Comparison of ENCODE assay signal across 28 cellular contexts in genomic region chr11:33525789-33526188, GRCh38.
"Had no signal": no experiment of that assay in that cellular context is flagged by ENCODE, and none has a peak within 500 bp of the region (broad histone marks: within the 10 kb centered on the region; RNA-seq: fewer than 3 reads in every experiment).

No MANE protein-coding gene starts in this region.

- H3K27me3 Mint-ChIP-seq: progenitor cell of endocrine pancreas had no signal

- H3K4me1 ChIP-seq: esophagus squamous epithelium, heart right ventricle, sigmoid colon, stomach, thyroid gland, upper lobe of left lung had no signal

- H3K4me3 Mint-ChIP-seq: activated naive CD8-positive, alpha-beta T cell; mesothelial cell of epicardium; naive thymus-derived CD4-positive, alpha-beta T cell; stimulated activated naive B cell treated with anti-CD40 and anti-IgM and Interleukin-4, amounts not matched to agents 10 μg/mL and 1 μg/mL and 100 μg/mL, for 72 hours; T-helper 2 cell treated with Interferon-gamma antibody and Interleukin-4, amounts not matched to agents 5 μg/mL and 100 μg/mL, for 36 hours had no signal

- H3K4me1 Mint-ChIP-seq: mesothelial cell of epicardium; naive thymus-derived CD4-positive, alpha-beta T cell; stimulated activated naive B cell treated with anti-CD40 and anti-IgM and Interleukin-4, amounts not matched to agents 10 μg/mL and 1 μg/mL and 100 μg/mL, for 72 hours had no signal

- DNase-seq: activated CD4-positive, alpha-beta T cell treated with anti-CD3 and anti-CD28 coated beads for 48 hours; activated CD4-positive, alpha-beta T cell treated with anti-CD3 and anti-CD28 coated beads, Interleukin-2, amount 50 U/mL, for 48 hours; activated CD8-positive, alpha-beta memory T cell treated with anti-CD3 and anti-CD28 coated beads for 24 hours; activated effector memory CD4-positive, alpha-beta T cell treated with Interleukin-2 at 50 U/mL for 16 hours; activated naive CD4-positive, alpha-beta T cell treated with Interleukin-2 at 50 U/mL for 16 hours; anterior cingulate cortex; dermis blood vessel endothelial cell; effector CD4-positive, alpha-beta T cell; esophagus squamous epithelium; foreskin melanocyte; heart right ventricle; left ventricle myocardium superior; naive thymus-derived CD4-positive, alpha-beta T cell; ovary; sigmoid colon; small intestine; stimulated activated CD4-positive, alpha-beta T cell treated with anti-CD3 and anti-CD28 coated beads, Interleukin-1b, Interleukin-23, amount 100 ng/mL, for 48 hours; stimulated activated naive B cell treated with anti-CD40 and anti-IgM and Interleukin-4, amounts not matched to agents 10 μg/mL and 1 μg/mL and 100 μg/mL, for 72 hours; stomach; thyroid gland; upper lobe of left lung had no signal

- H3K36me3 ChIP-seq: esophagus squamous epithelium, heart right ventricle, ovary, sigmoid colon, stomach, thyroid gland, upper lobe of left lung had no signal

- H3K27ac ChIP-seq: epithelial cell of prostate, esophagus squamous epithelium, heart right ventricle, ovary, sigmoid colon, stomach, thyroid gland, upper lobe of left lung, VCaP had no signal

- H3K9me3 ChIP-seq: ovary, thyroid gland had no signal

- H3K36me3 Mint-ChIP-seq: activated naive CD8-positive, alpha-beta T cell; mesothelial cell of epicardium had no signal

- ATAC-seq: activated CD4-positive, CD25-positive, alpha-beta regulatory T cell treated with anti-CD3 and anti-CD28 coated beads, Interleukin-2, amount 50 U/mL, for 24 hours; heart right ventricle; left ventricle myocardium superior; naive thymus-derived CD4-positive, alpha-beta T cell; stimulated activated naive B cell treated with anti-CD40 and anti-IgM and Interleukin-4, amounts not matched to agents 10 μg/mL and 1 μg/mL and 100 μg/mL, for 72 hours had no signal

- H3K27me3 ChIP-seq: heart right ventricle, ovary, sigmoid colon, stomach, thyroid gland, upper lobe of left lung had no signal

- H3K27ac Mint-ChIP-seq: activated naive CD8-positive, alpha-beta T cell; mesothelial cell of epicardium; naive thymus-derived CD4-positive, alpha-beta T cell; progenitor cell of endocrine pancreas; stimulated activated naive B cell treated with anti-CD40 and anti-IgM and Interleukin-4, amounts not matched to agents 10 μg/mL and 1 μg/mL and 100 μg/mL, for 72 hours; T-helper 2 cell treated with Interferon-gamma antibody and Interleukin-4, amounts not matched to agents 5 μg/mL and 100 μg/mL, for 36 hours had no signal

- H3K4me3 ChIP-seq: esophagus squamous epithelium, heart right ventricle, ovary, sigmoid colon, stomach, thyroid gland, upper lobe of left lung had no signal
